ENCODE assay signal across 15 cellular contexts in the genomic region with DNA sequence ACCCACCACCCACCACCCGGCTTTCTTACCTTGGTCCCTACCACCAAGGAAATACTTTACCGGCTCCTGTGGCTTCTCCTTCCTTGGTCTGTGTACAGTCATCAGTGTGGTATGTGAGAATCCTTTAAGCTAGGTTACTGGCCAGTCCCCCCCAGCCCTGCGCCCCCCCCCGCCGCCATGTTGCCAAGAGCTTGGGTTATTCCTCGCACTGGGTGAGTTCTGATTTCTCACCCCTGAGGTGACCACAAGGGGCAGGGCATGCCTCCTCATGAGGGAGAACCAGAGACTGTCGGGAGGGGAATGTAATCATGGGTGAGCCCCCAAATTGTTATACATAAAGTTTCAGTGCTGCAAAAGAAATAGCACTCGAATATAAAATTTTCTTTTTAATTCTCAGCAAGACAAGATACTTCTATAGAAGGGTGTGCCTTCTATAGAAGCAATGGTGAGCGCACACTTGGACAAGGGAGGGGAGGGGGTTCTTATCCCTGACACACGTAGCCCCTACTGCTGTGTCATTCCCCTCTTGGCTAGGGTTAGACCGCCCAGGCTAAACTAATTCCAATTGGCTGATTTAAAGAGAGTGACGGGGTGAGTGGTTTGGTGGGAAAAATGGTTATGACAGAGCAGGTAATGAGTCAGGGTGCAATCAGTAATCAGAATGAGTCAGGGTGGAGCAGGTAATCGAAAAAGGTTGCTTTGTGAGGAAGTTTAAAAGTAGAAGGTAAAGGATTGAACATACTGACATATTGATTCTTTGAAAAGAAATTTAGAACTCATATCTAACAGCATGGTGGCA.
A peak's percentile ranks its signal among the peaks of the same experiment; 100 is the strongest.
DNase-seq lines count a peak whose midpoint lies in the region; ATAC-seq and TF ChIP-seq lines count a peak whose summit lies in the region.
"Had no signal": no experiment of that assay in that cellular context is flagged by ENCODE, and none has a peak within 500 bp of the region (broad histone marks: within the 10 kb centered on the region; RNA-seq: fewer than 3 reads in every experiment).

No MANE protein-coding gene starts in this region.

- intact Hi-C loops in activated CD4-positive, alpha-beta T cell treated with anti-CD3 and anti-CD28 coated beads for 36 hours (cut with DNase I, micrococcal nuclease): no loop called here
- intact Hi-C loops in HCT116 (cut with micrococcal nuclease): no loop called here

- H3K4me2 ChIP-seq in HCT116 (ENCODE audit: low read length): peak overlapping the region; percentile 55

- H3K9me2 ChIP-seq in HCT116 (ENCODE audit: insufficient read depth): no peaks in the 10 kb centered on the region

- RAD21 ChIA-PET in HCT116 (lab: Charles Lee; ENCODE audit: low non-redundant PET in 1 of 2, low total read pairs in 2 of 2, uncharacterized antibody in 2 of 2, unreplicated experiment in 2 of 2): no interaction called here

- no peaks in the 10 kb centered on the region for H3K27me3 ChIP-seq in HCT116 (ENCODE audit: insufficient read depth, low read length)
- H3K27me3 ChIP-seq: dorsolateral prefrontal cortex, tibial artery had no signal

- CTCF ChIA-PET in activated CD4-positive, alpha-beta T cell treated with anti-CD3 and anti-CD28 coated beads for 36 hours (lab: Charles Lee): no interaction called here
- CTCF ChIA-PET in activated CD4-positive, alpha-beta T cell treated with anti-CD3 and anti-CD28 coated beads, Interleukin-2, amount 10 ng/mL, durations not matched to agents 7 days and 5 days (lab: Charles Lee): no interaction called here
- CTCF ChIA-PET in HCT116 (lab: Charles Lee): no interaction called here

- peak overlapping the region; percentile 73 for H3K27ac Mint-ChIP-seq in activated CD4-positive, alpha-beta T cell treated with anti-CD3 and anti-CD28 coated beads for 36 hours
- H3K27ac Mint-ChIP-seq in activated CD4-positive, alpha-beta T cell treated with anti-CD3 and anti-CD28 coated beads, Interleukin-2, amount 10 ng/mL, durations not matched to agents 7 days and 5 days: no peak overlapping the region
- peak overlapping the region; percentile 37 for H3K27ac Mint-ChIP-seq in activated naive CD8-positive, alpha-beta T cell treated with anti-CD3 and anti-CD28 coated beads, Interleukin-2, amount 50 U/mL, for 24 hours
- H3K27ac Mint-ChIP-seq in type B pancreatic cell: no peak overlapping the region

- POLR2A ChIA-PET in activated CD4-positive, alpha-beta T cell treated with anti-CD3 and anti-CD28 coated beads for 36 hours (lab: Charles Lee): no interaction called here
- POLR2A ChIA-PET in activated CD4-positive, alpha-beta T cell treated with anti-CD3 and anti-CD28 coated beads, Interleukin-2, amount 10 ng/mL, durations not matched to agents 7 days and 5 days (lab: Charles Lee): no interaction called here
- POLR2A ChIA-PET in HCT116 (lab: Charles Lee): interaction anchor here (0.6 kb wide), 1 partner anchor 1458 kb away, joined by 3 read pairs; no protein-coding TSS in a partner anchor

- peak; percentile 72 for ATAC-seq in activated CD4-positive, alpha-beta T cell treated with anti-CD3 and anti-CD28 coated beads for 36 hours
- peak; percentile 86 for ATAC-seq in HCT116
- no peak for ATAC-seq in activated naive CD8-positive, alpha-beta T cell treated with anti-CD3 and anti-CD28 coated beads, Interleukin-2, amount 50 U/mL, for 24 hours
- no peak for ATAC-seq in GM19324 (IDR thresholded peaks at IDR 0.05; ENCODE audit: low FRiP score, unreplicated experiment)

- H3K36me3 ChIP-seq in HCT116 (ENCODE audit: control insufficient read depth in 1 of 2, insufficient read depth in 2 of 2, low read length in 2 of 2): no peaks in the 10 kb centered on the region
- H3K36me3 ChIP-seq: tibial artery had no signal

- H2AFZ ChIP-seq in HCT116 (ENCODE audit: low read depth, low read length, poor library complexity, severe bottlenecking): no peak overlapping the region

- no peaks in the 10 kb centered on the region for H3K9me3 ChIP-seq in HCT116 (ENCODE audit: control insufficient read depth in 1 of 2, insufficient read depth in 1 of 2, low read depth in 1 of 2, low read length in 2 of 2)
- H3K9me3 ChIP-seq: HAP-1 had no signal

- TF ChIP-seq CTCF in HCT116 (IDR thresholded peaks at IDR 0.05 in 2 of 3, conservative IDR thresholded peaks at IDR 0.05 in 1 of 3; ENCODE audit: borderline replicate concordance in 1 of 3, insufficient read depth in 1 of 3, low read depth in 2 of 3, low read length in 2 of 3): peak in 1 of 3 experiments; percentile 8; a peak in 1 of 6 replicates
- no peak for TF ChIP-seq CTCF in type B pancreatic cell (conservative IDR thresholded peaks at IDR 0.05)

- BruUV-seq in HCT116 (replicated peaks; lab: Mats Ljungman, UMichigan): no TSS peak

- peak overlapping the region; percentile 69; the same call in 1 of the 2 replicates for H3K27ac ChIP-seq in HCT116 (ENCODE audit: low read depth, low read length)
- H3K27ac ChIP-seq: dorsolateral prefrontal cortex, tibial artery had no signal

- TF ChIP-seq POLR2A in HCT116 (IDR thresholded peaks at IDR 0.05; ENCODE audit: borderline replicate concordance, extremely low read depth, insufficient read depth, insufficient read length): no peak

- H3K4me3 Mint-ChIP-seq in activated CD4-positive, alpha-beta T cell treated with anti-CD3 and anti-CD28 coated beads for 36 hours: no peak overlapping the region
- H3K4me3 Mint-ChIP-seq in activated CD4-positive, alpha-beta T cell treated with anti-CD3 and anti-CD28 coated beads, Interleukin-2, amount 10 ng/mL, durations not matched to agents 7 days and 5 days: no peak overlapping the region
- no peak overlapping the region for H3K4me3 Mint-ChIP-seq in activated naive CD8-positive, alpha-beta T cell treated with anti-CD3 and anti-CD28 coated beads, Interleukin-2, amount 50 U/mL, for 24 hours
- no peak overlapping the region for H3K4me3 Mint-ChIP-seq in type B pancreatic cell

- H4K20me1 ChIP-seq in HCT116 (ENCODE audit: insufficient read depth): no peaks in the 10 kb centered on the region

- peaks cover 16 to 72% of the 10 kb centered on the region in 2 experiments for H3K4me1 ChIP-seq in HCT116 (ENCODE audit: control insufficient read depth in 1 of 2, insufficient read depth in 2 of 2, low read length in 2 of 2)
- H3K4me1 ChIP-seq: tibial artery had no signal

- peak; percentile 12 for DNase-seq in activated CD4-positive, alpha-beta T cell treated with anti-CD3 and anti-CD28 coated beads for 36 hours
- no peak for DNase-seq in activated CD4-positive, alpha-beta T cell treated with anti-CD3 and anti-CD28 coated beads, Interleukin-2, amount 10 ng/mL, durations not matched to agents 7 days and 5 days
- DNase-seq in HCT116 (ENCODE audit: low read depth, low spot score) (peak; percentile 67), kidney tubule cell (ENCODE audit: low spot score) (peak; percentile 83), globus pallidus (ENCODE audit: low spot score) (no peak), type B pancreatic cell (ENCODE audit: extremely low spot score, unreplicated experiment) (no peak)
- no peak for DNase-seq in activated naive CD8-positive, alpha-beta T cell treated with anti-CD3 and anti-CD28 coated beads, Interleukin-2, amount 50 U/mL, for 24 hours
- DNase-seq: 8988T; activated CD4-positive, alpha-beta T cell treated with anti-CD3 and anti-CD28 coated beads, Interleukin-2, amount 50 U/mL, for 4 hours; dorsolateral prefrontal cortex; foreskin melanocyte; NCI-H446 treated with DMSO at 0.1 percent for 48 hours; tibial artery had no signal

- peak overlapping the region; percentile 52 for H3K9ac ChIP-seq in HCT116 (ENCODE audit: low read length)

- peak overlapping the region; percentile 7 to 25; a peak in 1 of 4 replicates for H3K4me3 ChIP-seq in HCT116 (replicated peaks in 1 of 2; ENCODE audit: low read depth in 1 of 2, low read length in 2 of 2)
- H3K4me3 ChIP-seq: dorsolateral prefrontal cortex, HAP-1, tibial artery had no signal

- peaks cover 40% of the 10 kb centered on the region for H3K79me2 ChIP-seq in HCT116 (ENCODE audit: insufficient read depth, low read length)

- peaks cover 43% of the 10 kb centered on the region for H3K4me1 Mint-ChIP-seq in activated CD4-positive, alpha-beta T cell treated with anti-CD3 and anti-CD28 coated beads for 36 hours
- peaks cover 13% of the 10 kb centered on the region for H3K4me1 Mint-ChIP-seq in activated CD4-positive, alpha-beta T cell treated with anti-CD3 and anti-CD28 coated beads, Interleukin-2, amount 10 ng/mL, durations not matched to agents 7 days and 5 days
- H3K4me1 Mint-ChIP-seq in activated naive CD8-positive, alpha-beta T cell treated with anti-CD3 and anti-CD28 coated beads, Interleukin-2, amount 50 U/mL, for 24 hours: peaks cover 51% of the 10 kb centered on the region
- H3K4me1 Mint-ChIP-seq in type B pancreatic cell (ENCODE audit: unreplicated experiment): peaks cover 3% of the 10 kb centered on the region

- H3K9me3 Mint-ChIP-seq in activated CD4-positive, alpha-beta T cell treated with anti-CD3 and anti-CD28 coated beads for 36 hours (ENCODE audit: low read depth): peaks cover 7% of the 10 kb centered on the region
- peaks cover 4% of the 10 kb centered on the region for H3K9me3 Mint-ChIP-seq in activated CD4-positive, alpha-beta T cell treated with anti-CD3 and anti-CD28 coated beads, Interleukin-2, amount 10 ng/mL, durations not matched to agents 7 days and 5 days
- peaks cover 8% of the 10 kb centered on the region for H3K9me3 Mint-ChIP-seq in activated naive CD8-positive, alpha-beta T cell treated with anti-CD3 and anti-CD28 coated beads, Interleukin-2, amount 50 U/mL, for 24 hours
- H3K9me3 Mint-ChIP-seq in type B pancreatic cell: peaks cover 4% of the 10 kb centered on the region

- peaks cover 26% of the 10 kb centered on the region for H3K36me3 Mint-ChIP-seq in activated CD4-positive, alpha-beta T cell treated with anti-CD3 and anti-CD28 coated beads for 36 hours (ENCODE audit: low read depth)
- H3K36me3 Mint-ChIP-seq in activated CD4-positive, alpha-beta T cell treated with anti-CD3 and anti-CD28 coated beads, Interleukin-2, amount 10 ng/mL, durations not matched to agents 7 days and 5 days (ENCODE audit: low read depth): peaks cover 19% of the 10 kb centered on the region
- peaks cover 17% of the 10 kb centered on the region for H3K36me3 Mint-ChIP-seq in activated naive CD8-positive, alpha-beta T cell treated with anti-CD3 and anti-CD28 coated beads, Interleukin-2, amount 50 U/mL, for 24 hours (ENCODE audit: low read depth)
- H3K36me3 Mint-ChIP-seq in type B pancreatic cell: peaks cover 19% of the 10 kb centered on the region

- no peaks in the 10 kb centered on the region for H3K27me3 Mint-ChIP-seq in activated CD4-positive, alpha-beta T cell treated with anti-CD3 and anti-CD28 coated beads for 36 hours
- no peaks in the 10 kb centered on the region for H3K27me3 Mint-ChIP-seq in activated CD4-positive, alpha-beta T cell treated with anti-CD3 and anti-CD28 coated beads, Interleukin-2, amount 10 ng/mL, durations not matched to agents 7 days and 5 days
- no peaks in the 10 kb centered on the region for H3K27me3 Mint-ChIP-seq in activated naive CD8-positive, alpha-beta T cell treated with anti-CD3 and anti-CD28 coated beads, Interleukin-2, amount 50 U/mL, for 24 hours
- H3K27me3 Mint-ChIP-seq in type B pancreatic cell: no peaks in the 10 kb centered on the region

- TF ChIP-seq RAD21 in HCT116 (IDR thresholded peaks at IDR 0.05; ENCODE audit: low read depth): no peak

TF ChIP-seq in HCT116, 20 proteins besides CTCF, POLR2A, EP300 and RAD21 (continues in another document):
- TF ChIP-seq CBX3 (IDR thresholded peaks at IDR 0.05; ENCODE audit: low read depth) (0 out of 2 replicates have a peak, but pooled peaks have one; percentile 51), TCF7L2 (IDR thresholded peaks at IDR 0.05; ENCODE audit: borderline replicate concordance, extremely low read depth, insufficient read depth, insufficient read length) (no peak)

Comparison
In these comparisons a context has a peak if more than half of its experiments do, and no peak if none do; other contexts are left out.
1. DNase-seq: peak in activated CD4-positive, alpha-beta T cell treated with anti-CD3 and anti-CD28 coated beads for 36 hours (single experiment), HCT116 (single experiment) and kidney tubule cell (single experiment); none in activated CD4-positive, alpha-beta T cell treated with anti-CD3 and anti-CD28 coated beads, Interleukin-2, amount 10 ng/mL, durations not matched to agents 7 days and 5 days (single experiment), activated naive CD8-positive, alpha-beta T cell treated with anti-CD3 and anti-CD28 coated beads, Interleukin-2, amount 50 U/mL, for 24 hours (single experiment), globus pallidus (single experiment) and type B pancreatic cell (single experiment).
2. H3K27ac Mint-ChIP-seq: peak in activated CD4-positive, alpha-beta T cell treated with anti-CD3 and anti-CD28 coated beads for 36 hours (single experiment) and activated naive CD8-positive, alpha-beta T cell treated with anti-CD3 and anti-CD28 coated beads, Interleukin-2, amount 50 U/mL, for 24 hours (single experiment); none in activated CD4-positive, alpha-beta T cell treated with anti-CD3 and anti-CD28 coated beads, Interleukin-2, amount 10 ng/mL, durations not matched to agents 7 days and 5 days (single experiment) and type B pancreatic cell (single experiment).
3. ATAC-seq: peak in activated CD4-positive, alpha-beta T cell treated with anti-CD3 and anti-CD28 coated beads for 36 hours (single experiment) and HCT116 (single experiment); none in activated naive CD8-positive, alpha-beta T cell treated with anti-CD3 and anti-CD28 coated beads, Interleukin-2, amount 50 U/mL, for 24 hours (single experiment) and GM19324 (single experiment).